Comparison of ENCODE assay signal across 12 cellular contexts in the genomic region with DNA sequence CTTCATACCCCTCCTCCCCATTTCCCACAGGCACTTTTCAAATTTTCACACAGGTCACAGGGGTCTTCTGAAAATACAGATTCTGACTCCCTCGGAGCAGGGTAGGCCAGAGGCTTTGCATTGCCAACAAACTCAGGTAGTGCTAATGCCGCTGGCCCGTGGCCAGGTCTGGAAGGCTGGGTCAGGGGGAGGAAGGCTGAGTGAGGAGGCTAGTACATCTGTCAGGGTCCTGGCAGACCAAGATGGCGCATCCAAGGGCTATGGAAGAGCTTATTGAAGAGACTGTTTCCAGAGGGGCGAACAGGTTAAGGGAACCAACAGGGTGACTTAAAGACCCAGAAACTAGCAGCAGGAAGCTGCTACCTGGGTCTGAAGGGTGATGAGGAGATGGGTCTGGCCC.
A peak's percentile ranks its signal among the peaks of the same experiment; 100 is the strongest.
DNase-seq lines count a peak whose midpoint lies in the region; ATAC-seq and TF ChIP-seq lines count a peak whose summit lies in the region.
"Had no signal": no experiment of that assay in that cellular context is flagged by ENCODE, and none has a peak within 500 bp of the region (broad histone marks: within the 10 kb centered on the region; RNA-seq: fewer than 3 reads in every experiment).

No MANE protein-coding gene starts in this region.

- no peak overlapping the region for H3K23ac ChIP-seq in neuronal stem cell (ENCODE audit: low read depth, low read length, poor library complexity)

- DNase-seq in Right ventricle myocardium inferior (ENCODE audit: missing footprints): peak; percentile 54
- no peak for DNase-seq in heart left ventricle
- no peak for DNase-seq in immature natural killer cell
- no peak for DNase-seq in neuronal stem cell (ENCODE audit: low spot score)
- no peak for DNase-seq in NCI-H2107 (lab: John Stamatoyannopoulos, UW)
- DNase-seq: CD8-positive, alpha-beta T cell; COR-L47; DMS 273 treated with DMSO at 0.1 percent for 48 hours; H9 had no signal

- no peak overlapping the region for H2BK5ac ChIP-seq in neuronal stem cell (ENCODE audit: low read length)

- H3K4ac ChIP-seq in neuronal stem cell (ENCODE audit: low read length): no peak overlapping the region

- H3K4me1 Mint-ChIP-seq in immature natural killer cell: peaks cover 45 to 86% of the 10 kb centered on the region in 2 donors
- H3K4me1 Mint-ChIP-seq: B cell, H9 had no signal

- H3K4me3 ChIP-seq in heart left ventricle: no peak overlapping the region
- H3K4me3 ChIP-seq in neuronal stem cell (ENCODE audit: low read length in 2 of 2): no peak overlapping the region
- H3K4me3 ChIP-seq: BLaER1 treated with 17β-estradiol and CSF1 and Interleukin-3, amounts not matched to agents 10 nM and 100 nM had no signal

- H3K18ac ChIP-seq in neuronal stem cell (ENCODE audit: low read length): no peak overlapping the region

- peak overlapping the region; percentile 47 for H2BK15ac ChIP-seq in neuronal stem cell (ENCODE audit: low read length)

- H3K36me3 Mint-ChIP-seq in immature natural killer cell: peaks cover 3 to 13% (median 13%) of the 10 kb centered on the region in 3 donors
- H3K36me3 Mint-ChIP-seq: CD8-positive, alpha-beta T cell had no signal

- H3K4me2 ChIP-seq in neuronal stem cell (ENCODE audit: insufficient read depth, low read length, poor library complexity, severe bottlenecking): no peak overlapping the region
- H3K4me2 ChIP-seq: BLaER1 treated with 17β-estradiol and CSF1 and Interleukin-3, amounts not matched to agents 10 nM and 100 nM had no signal

- H2AFZ ChIP-seq in neuronal stem cell (ENCODE audit: low read length): no peak overlapping the region

- no peak overlapping the region for H2AK5ac ChIP-seq in neuronal stem cell (ENCODE audit: low read depth, low read length)

- ATAC-seq in Right ventricle myocardium inferior (no peak), heart left ventricle (no peak), HG03025 (IDR thresholded peaks at IDR 0.05; ENCODE audit: low FRiP score, unreplicated experiment) (no peak)
- ATAC-seq: CD8-positive, alpha-beta T cell had no signal

- H4K8ac ChIP-seq in neuronal stem cell (ENCODE audit: low read depth, low read length): no peak overlapping the region

- no peak overlapping the region for H2BK120ac ChIP-seq in neuronal stem cell (ENCODE audit: low read depth, low read length)

- H3K27ac Mint-ChIP-seq in immature natural killer cell: peak overlapping the region; percentile 93 to 98 (median 96)
- H3K27ac Mint-ChIP-seq: B cell; CD8-positive, alpha-beta T cell; H9 had no signal

- no peaks in the 10 kb centered on the region for H3K79me1 ChIP-seq in neuronal stem cell (ENCODE audit: low read depth, low read length)

- no peak overlapping the region for H3K9ac ChIP-seq in neuronal stem cell (ENCODE audit: low read depth, low read length, poor library complexity)
- H3K9ac ChIP-seq: BLaER1 treated with 17β-estradiol and CSF1 and Interleukin-3, amounts not matched to agents 10 nM and 100 nM had no signal

- peak overlapping the region; percentile 42 to 61 (median 47) for H3K4me3 Mint-ChIP-seq in immature natural killer cell
- H3K4me3 Mint-ChIP-seq: B cell; CD8-positive, alpha-beta T cell; H9 had no signal

- H4K91ac ChIP-seq in neuronal stem cell (ENCODE audit: low read depth, low read length, poor library complexity): no peak overlapping the region

- H3K27me3 Mint-ChIP-seq in immature natural killer cell (ENCODE audit: low read depth in 3 of 3): peaks cover 2 to 6% (median 4%) of the 10 kb centered on the region in 3 donors

- H3K36me3 ChIP-seq in heart left ventricle (no peaks in the 10 kb centered on the region), neuronal stem cell (replicated peaks in 1 of 2; ENCODE audit: control insufficient read depth in 2 of 2, insufficient read depth in 2 of 2, low read length in 2 of 2) (no peaks in the 10 kb centered on the region)
- H3K36me3 ChIP-seq: BLaER1 treated with 17β-estradiol and CSF1 and Interleukin-3, amounts not matched to agents 10 nM and 100 nM had no signal

- peaks cover 0 to 5% (median 0%) of the 10 kb centered on the region in 12 donors for H3K9me3 ChIP-seq in heart left ventricle
- H3K9me3 ChIP-seq in neuronal stem cell (replicated peaks in 1 of 2; ENCODE audit: control insufficient read depth in 2 of 2, insufficient read depth in 1 of 2, low read depth in 1 of 2, low read length in 2 of 2): no peaks in the 10 kb centered on the region

- intact Hi-C loops in Right ventricle myocardium inferior (cut with DNase I): no loop called here
- intact Hi-C loops in heart left ventricle (cut with DNase I): no loop called here

- TF ChIP-seq CTCF in heart left ventricle (IDR thresholded peaks at IDR 0.05): no peak

- no peak overlapping the region for H3K14ac ChIP-seq in neuronal stem cell (ENCODE audit: low read length)

- H3K27me3 ChIP-seq in heart left ventricle (no peaks in the 10 kb centered on the region), neuronal stem cell (ENCODE audit: control insufficient read depth in 3 of 3, insufficient read depth in 3 of 3, low read depth in 1 of 3, low read length in 3 of 3) (no peaks in the 10 kb centered on the region)
- H3K27me3 ChIP-seq: BLaER1 treated with 17β-estradiol and CSF1 and Interleukin-3, amounts not matched to agents 10 nM and 100 nM had no signal

- no peak for TF ChIP-seq POLR2A in heart left ventricle (IDR thresholded peaks at IDR 0.05)

- H3K9me3 Mint-ChIP-seq in immature natural killer cell: no peaks in the 10 kb centered on the region
- H3K9me3 Mint-ChIP-seq: CD8-positive, alpha-beta T cell; H9 had no signal

- no peak overlapping the region for H3K27ac ChIP-seq in heart left ventricle
- no peak overlapping the region for H3K27ac ChIP-seq in neuronal stem cell (replicated peaks; ENCODE audit: low read length)

- WGBS in heart left ventricle, 4 donors: 96 to 98% (median 97%) methylated on average over 5 of the region's 5 CpGs
- no CpG with 5 or more reads among the region's 5 CpGs for WGBS in neuronal stem cell (ENCODE audit: extremely low coverage in 2 of 2, insufficient read length in 2 of 2, insufficient replicate concordance in 1 of 2), 2 donors

- no peak overlapping the region for H2BK12ac ChIP-seq in neuronal stem cell (ENCODE audit: low read length)

- H3K4me1 ChIP-seq in heart left ventricle (no peaks in the 10 kb centered on the region), neuronal stem cell (ENCODE audit: control insufficient read depth in 2 of 2, insufficient read depth in 1 of 2, low read depth in 1 of 2, low read length in 2 of 2) (peaks cover 0 to 3% of the 10 kb centered on the region in 2 donors)
- H3K4me1 ChIP-seq: BLaER1 treated with 17β-estradiol and CSF1 and Interleukin-3, amounts not matched to agents 10 nM and 100 nM had no signal
